Comparison of ENCODE assay signal across 8 cellular contexts in genomic region chr9:108933231-108933630, GRCh38. TPM values are rescaled to one million over a fixed set of nuclear protein-coding genes. Genes with fewer than 3 reads are reported as not detected.
DNase-seq lines count a peak whose midpoint lies in the region; ATAC-seq and TF ChIP-seq lines count a peak whose summit lies in the region.

No MANE protein-coding gene starts in this region.

- no peak for ATAC-seq in naive thymus-derived CD8-positive, alpha-beta T cell
- ATAC-seq in GM21723 (IDR thresholded peaks at IDR 0.05; ENCODE audit: unreplicated experiment) (no peak), HG02885 (IDR thresholded peaks at IDR 0.05; ENCODE audit: poor library complexity, unreplicated experiment) (no peak)

- no peaks in the 10 kb centered on the region for H3K27me3 Mint-ChIP-seq in T-helper 2 cell treated with Interferon-gamma antibody and Interleukin-4, amounts not matched to agents 5 μg/mL and 100 μg/mL, for 36 hours (ENCODE audit: low read depth)
- H3K27me3 Mint-ChIP-seq in endothelial cell (ENCODE audit: unreplicated experiment): peaks cover 2% of the 10 kb centered on the region
- H3K27me3 Mint-ChIP-seq in naive thymus-derived CD8-positive, alpha-beta T cell: no peaks in the 10 kb centered on the region

- POLR2A ChIA-PET in naive thymus-derived CD8-positive, alpha-beta T cell (lab: Charles Lee): interaction anchor here (0.7 kb wide), 1 partner anchor 8 kb away, joined by 3 read pairs; no protein-coding TSS in a partner anchor

- peaks cover 14% of the 10 kb centered on the region for H3K36me3 Mint-ChIP-seq in T-helper 2 cell treated with Interferon-gamma antibody and Interleukin-4, amounts not matched to agents 5 μg/mL and 100 μg/mL, for 36 hours (ENCODE audit: low read depth)
- no peaks in the 10 kb centered on the region for H3K36me3 Mint-ChIP-seq in endothelial cell (ENCODE audit: low read depth, unreplicated experiment)
- H3K36me3 Mint-ChIP-seq in naive thymus-derived CD8-positive, alpha-beta T cell: peaks cover 0 to 34% (median 7%) of the 10 kb centered on the region in 3 donors

- peak overlapping the region; percentile 95 for H3K27ac Mint-ChIP-seq in T-helper 2 cell treated with Interferon-gamma antibody and Interleukin-4, amounts not matched to agents 5 μg/mL and 100 μg/mL, for 36 hours
- peak overlapping the region; percentile 87 for H3K27ac Mint-ChIP-seq in endothelial cell (ENCODE audit: unreplicated experiment)
- peak overlapping the region; percentile 94 to 99 (median 98) for H3K27ac Mint-ChIP-seq in naive thymus-derived CD8-positive, alpha-beta T cell

- TF ChIP-seq CTCF in endothelial cell (IDR thresholded peaks at IDR 0.05; ENCODE audit: unreplicated experiment): no peak

- no peaks in the 10 kb centered on the region for H3K9me3 Mint-ChIP-seq in T-helper 2 cell treated with Interferon-gamma antibody and Interleukin-4, amounts not matched to agents 5 μg/mL and 100 μg/mL, for 36 hours
- H3K9me3 Mint-ChIP-seq in endothelial cell (ENCODE audit: unreplicated experiment): no peaks in the 10 kb centered on the region
- H3K9me3 Mint-ChIP-seq in naive thymus-derived CD8-positive, alpha-beta T cell: peaks cover 0 to 2% (median 0%) of the 10 kb centered on the region in 9 donors

- DNase-seq in T-helper 2 cell treated with Interferon-gamma antibody and Interleukin-4, amounts not matched to agents 5 μg/mL and 100 μg/mL, for 36 hours (ENCODE audit: low spot score): no peak
- no peak for DNase-seq in T-helper 2 cell
- peak; percentile 29 for DNase-seq in RPMI7951 (ENCODE audit: low read depth)
- DNase-seq in endothelial cell (ENCODE audit: low spot score): no peak
- DNase-seq in naive thymus-derived CD8-positive, alpha-beta T cell: peak in 1 of 10 donors; percentile 2
- no peak for DNase-seq in SKM-1 treated with dmso at 0.1 percent for 144 hours (lab: John Stamatoyannopoulos, UW; ENCODE audit: unreplicated experiment)

- H3K4me3 Mint-ChIP-seq in T-helper 2 cell treated with Interferon-gamma antibody and Interleukin-4, amounts not matched to agents 5 μg/mL and 100 μg/mL, for 36 hours: peak overlapping the region; percentile 97
- H3K4me3 Mint-ChIP-seq in endothelial cell (ENCODE audit: unreplicated experiment): peak overlapping the region; percentile 99
- H3K4me3 Mint-ChIP-seq in naive thymus-derived CD8-positive, alpha-beta T cell: peak overlapping the region; percentile 97 to 100 (median 98)

- H3K4me1 Mint-ChIP-seq in T-helper 2 cell treated with Interferon-gamma antibody and Interleukin-4, amounts not matched to agents 5 μg/mL and 100 μg/mL, for 36 hours (ENCODE audit: low read depth): peaks cover 22% of the 10 kb centered on the region
- H3K4me1 Mint-ChIP-seq in endothelial cell (ENCODE audit: unreplicated experiment): peaks cover 15% of the 10 kb centered on the region
- H3K4me1 Mint-ChIP-seq in naive thymus-derived CD8-positive, alpha-beta T cell: peaks cover 19 to 50% (median 42%) of the 10 kb centered on the region in 4 donors

RNA-seq across cellular contexts. Expression of gene ELP1, which starts 0.7 kb away (rescaled TPM):
- 24.2 and 29.9 TPM in 2 replicates for total RNA-seq in RPMI7951 (2014; rRNA removed; shearing (Covaris generic))
- 23.2 TPM for total RNA-seq in endothelial cell (ENCODE audit: unreplicated experiment)
- 10 to 100 TPM; 35.2 to 38.8 TPM for total RNA-seq in naive thymus-derived CD8-positive, alpha-beta T cell
- polyA plus RNA-seq in naive thymus-derived CD8-positive, alpha-beta T cell: 10 to 100 TPM; 12.8 to 19.6 (median 12.9) TPM

RNA-seq across cellular contexts. Expression of gene ABITRAM, which starts 1.0 kb away (rescaled TPM):
- total RNA-seq in RPMI7951 (2014; rRNA removed; shearing (Covaris generic)): 8.7 and 15.4 TPM in 2 replicates
- 14.8 TPM for total RNA-seq in endothelial cell (ENCODE audit: unreplicated experiment)
- total RNA-seq in naive thymus-derived CD8-positive, alpha-beta T cell: 1 to 10 TPM; 9.2 TPM
- 10 to 100 TPM; 13.1 to 14.5 (median 13.9) TPM for polyA plus RNA-seq in naive thymus-derived CD8-positive, alpha-beta T cell
